ENCODE assay signal across 9 cellular contexts in genomic region chr18:48345596-48345995, GRCh38.
DNase-seq lines count a peak whose midpoint lies in the region; ATAC-seq, FAIRE-seq and TF ChIP-seq lines count a peak whose summit lies in the region.
"Had no signal": no experiment of that assay in that cellular context is flagged by ENCODE, and none has a peak within 500 bp of the region (broad histone marks: within the 10 kb centered on the region; RNA-seq: fewer than 3 reads in every experiment).

No MANE protein-coding gene starts in this region.

- H2AFZ ChIP-seq in keratinocyte (ENCODE audit: control insufficient read depth, low read length) = no peak overlapping the region

- H3K4me3 Mint-ChIP-seq in natural killer cell treated with Interleukin-12 subunit alpha and Interleukin-12 subunit beta and Interleukin-15 and Interleukin-18, amount 100 ng/mL, for 72 hours = no peak overlapping the region
- H3K4me3 Mint-ChIP-seq: central memory CD8-positive, alpha-beta T cell had no signal

- dilution Hi-C loops in keratinocyte (cut with MboI; ENCODE audit: extremely low pct_ligation_motif_present, low sequenced_read_pairs) = no loop called here

- H3K36me3 Mint-ChIP-seq in natural killer cell treated with Interleukin-12 subunit alpha and Interleukin-12 subunit beta and Interleukin-15 and Interleukin-18, amount 100 ng/mL, for 72 hours = no peaks in the 10 kb centered on the region

- TF ChIP-seq CTCF in HFF-Myc (IDR thresholded peaks at IDR 0.05; ENCODE audit: low read depth, low read length, missing control alignments) (peak; percentile 43), VCaP (conservative IDR thresholded peaks at IDR 0.05) (peak; percentile 68), keratinocyte (optimal IDR thresholded peaks at IDR 0.05 in 1 of 3, IDR thresholded peaks at IDR 0.05 in 1 of 3, conservative IDR thresholded peaks at IDR 0.05 in 1 of 3; ENCODE audit: extremely low read depth in 1 of 3, insufficient read depth in 2 of 3, low read length in 3 of 3) (peak; percentile 44 to 69 (median 68))

- H3K9me1 ChIP-seq in keratinocyte (ENCODE audit: control insufficient read depth, extremely low read depth, insufficient read depth, low read length) = no peaks in the 10 kb centered on the region

- peak; percentile 43 for DNase-seq in AG08395 (ENCODE audit: low spot score)
- no peak for DNase-seq in HFF-Myc (ENCODE audit: extremely low read depth, low read depth)
- no peak for DNase-seq in keratinocyte (ENCODE audit: low read depth, low spot score)
- DNase-seq in effector memory CD4-positive, alpha-beta T cell = no peak
- no peak for DNase-seq in epidermal melanocyte (ENCODE audit: insufficient read length, low spot score)
- no peak for DNase-seq in natural killer cell treated with Interleukin-12 subunit alpha and Interleukin-12 subunit beta and Interleukin-15 and Interleukin-18, amount 100 ng/mL, for 72 hours (ENCODE audit: low spot score)

- no peak for ATAC-seq in GM19035 (IDR thresholded peaks at IDR 0.05; ENCODE audit: unreplicated experiment)
- ATAC-seq in natural killer cell treated with Interleukin-12 subunit alpha and Interleukin-12 subunit beta and Interleukin-15 and Interleukin-18, amount 100 ng/mL, for 72 hours = no peak

- H3K9me3 Mint-ChIP-seq in natural killer cell treated with Interleukin-12 subunit alpha and Interleukin-12 subunit beta and Interleukin-15 and Interleukin-18, amount 100 ng/mL, for 72 hours = no peaks in the 10 kb centered on the region
- H3K9me3 Mint-ChIP-seq: central memory CD8-positive, alpha-beta T cell had no signal

- H4K20me1 ChIP-seq in keratinocyte (ENCODE audit: control insufficient read depth, extremely low read depth, insufficient read depth, low read length) = no peaks in the 10 kb centered on the region

- H3K27ac Mint-ChIP-seq in natural killer cell treated with Interleukin-12 subunit alpha and Interleukin-12 subunit beta and Interleukin-15 and Interleukin-18, amount 100 ng/mL, for 72 hours = no peak overlapping the region

- peak; percentile 68 for FAIRE-seq in keratinocyte (lab: Jason Lieb, UNC)

- no peaks in the 10 kb centered on the region for H3K4me1 Mint-ChIP-seq in natural killer cell treated with Interleukin-12 subunit alpha and Interleukin-12 subunit beta and Interleukin-15 and Interleukin-18, amount 100 ng/mL, for 72 hours (ENCODE audit: low read depth in 2 of 2)
- H3K4me1 Mint-ChIP-seq: central memory CD8-positive, alpha-beta T cell had no signal

- no peaks in the 10 kb centered on the region for H3K79me2 ChIP-seq in keratinocyte (ENCODE audit: control insufficient read depth, insufficient read depth, low read length)

- H3K9me3 ChIP-seq in keratinocyte (ENCODE audit: control insufficient read depth, low read depth, low read length) = no peaks in the 10 kb centered on the region
- no peaks in the 10 kb centered on the region for H3K9me3 ChIP-seq in effector memory CD4-positive, alpha-beta T cell (ENCODE audit: control insufficient read depth, low read length)

- H3K36me3 ChIP-seq in keratinocyte (ENCODE audit: control insufficient read depth in 2 of 2, extremely low read depth in 1 of 2, insufficient read depth in 2 of 2, low read length in 2 of 2) = no peaks in the 10 kb centered on the region
- no peaks in the 10 kb centered on the region for H3K36me3 ChIP-seq in effector memory CD4-positive, alpha-beta T cell (ENCODE audit: control insufficient read depth, insufficient read depth, low read length)

- peaks cover 4 to 8% of the 10 kb centered on the region in 2 donors for H3K27me3 Mint-ChIP-seq in natural killer cell treated with Interleukin-12 subunit alpha and Interleukin-12 subunit beta and Interleukin-15 and Interleukin-18, amount 100 ng/mL, for 72 hours

- H3K4me2 ChIP-seq in keratinocyte (ENCODE audit: control insufficient read depth, extremely low read depth, insufficient read depth, low read depth, low read length) = no peak overlapping the region

- H3K4me3 ChIP-seq in HFF-Myc (replicated peaks; ENCODE audit: low read depth, low read length) = no peak overlapping the region
- H3K4me3 ChIP-seq in keratinocyte (ENCODE audit: control insufficient read depth in 2 of 3, extremely low read depth in 1 of 3, insufficient read depth in 2 of 3, low read depth in 1 of 3, low read length in 3 of 3) = no peak overlapping the region
- no peak overlapping the region for H3K4me3 ChIP-seq in effector memory CD4-positive, alpha-beta T cell (ENCODE audit: insufficient read depth, low read depth, low read length, poor library complexity, severe bottlenecking)

- no peaks in the 10 kb centered on the region for H3K27me3 ChIP-seq in keratinocyte (ENCODE audit: control insufficient read depth, extremely low read depth, insufficient read depth, low read length)
- no peaks in the 10 kb centered on the region for H3K27me3 ChIP-seq in effector memory CD4-positive, alpha-beta T cell (replicated peaks; ENCODE audit: control insufficient read depth, insufficient read depth, low read length, poor library complexity, severe bottlenecking)

- H3K9ac ChIP-seq in keratinocyte (ENCODE audit: control insufficient read depth, extremely low read depth, insufficient read depth, low read length) = no peak overlapping the region

- H3K27ac ChIP-seq in VCaP = no peak overlapping the region
- H3K27ac ChIP-seq in keratinocyte (ENCODE audit: control insufficient read depth, insufficient read depth, low read length) = no peak overlapping the region
- H3K27ac ChIP-seq in effector memory CD4-positive, alpha-beta T cell (ENCODE audit: insufficient read depth, low read length, poor library complexity, severe bottlenecking) = no peak overlapping the region

- peaks cover 4% of the 10 kb centered on the region for H3K4me1 ChIP-seq in keratinocyte (ENCODE audit: control insufficient read depth, extremely low read depth, insufficient read depth, low read length)
- H3K4me1 ChIP-seq in effector memory CD4-positive, alpha-beta T cell (ENCODE audit: control insufficient read depth, insufficient read depth, low read length, poor library complexity, severe bottlenecking) = no peaks in the 10 kb centered on the region
